24 cellular contexts compared by ENCODE assay signal in genomic region chr2:41729800-41730364, GRCh38.
"Had no signal": no experiment of that assay in that cellular context is flagged by ENCODE, and none has a peak within 500 bp of the region (broad histone marks: within the 10 kb centered on the region; RNA-seq: fewer than 3 reads in every experiment).

No MANE protein-coding gene starts in this region.

- ATAC-seq: activated CD4-positive, CD25-positive, alpha-beta regulatory T cell treated with anti-CD3 and anti-CD28 coated beads, Interleukin-2, amount 50 U/mL, for 24 hours; activated T-cell treated with anti-CD3 and anti-CD28 coated beads, Interleukin-2, amount 50 U/mL, for 72 hours; gastrocnemius medialis; heart left ventricle; left ventricle myocardium superior; mucosa of descending colon had no signal

- H3K4me3 ChIP-seq: breast epithelium, coronary artery, gastrocnemius medialis, heart left ventricle, mucosa of descending colon had no signal

- H3K9me3 Mint-ChIP-seq: activated T-cell treated with anti-CD3 and anti-CD28 coated beads, Interleukin-2, amount 50 U/mL, for 72 hours; immature natural killer cell; memory B cell; naive B cell; stimulated activated naive CD8-positive, alpha-beta T cell treated with anti-CD3 and anti-CD28 coated beads, Interleukin-15, Interleukin-2, amounts not matched to agents 100 ng/mL and 50 ng/mL, for 24 hours had no signal

- H3K27me3 ChIP-seq: breast epithelium, gastrocnemius medialis, heart left ventricle had no signal

- H3K9me3 ChIP-seq: breast epithelium, gastrocnemius medialis, heart left ventricle, mucosa of descending colon had no signal

- H3K36me3 Mint-ChIP-seq: immature natural killer cell, memory B cell, naive B cell had no signal

- FAIRE-seq: astrocyte had no signal

- DNase-seq: activated CD8-positive, alpha-beta memory T cell treated with anti-CD3 and anti-CD28 coated beads for 24 hours; activated CD8-positive, alpha-beta memory T cell treated with anti-CD3 and anti-CD28 coated beads, Interleukin-2, amount 50 U/mL, for 48 hours; activated effector memory CD4-positive, alpha-beta T cell treated with anti-CD3 and anti-CD28 coated beads, Interleukin-2, amount 50 U/mL, for 16 hours; activated naive CD4-positive, alpha-beta T cell treated with anti-CD3 and anti-CD28 coated beads, Interleukin-2, amount 50 U/mL, for 16 hours; activated T-cell treated with anti-CD3 and anti-CD28 coated beads, Interleukin-2, amount 50 U/mL, for 72 hours; gastrocnemius medialis; heart left ventricle; immature natural killer cell; kidney glomerular epithelial cell; left ventricle myocardium superior; mucosa of descending colon; naive B cell; nucleus accumbens; stimulated activated CD4-positive, alpha-beta T cell treated with anti-CD3 and anti-CD28 coated beads, Interleukin-12 subunit alpha, Interleukin-12 subunit beta, amount 100 ng/mL, for 4 hours; stimulated activated CD4-positive, alpha-beta T cell treated with anti-CD3 and anti-CD28 coated beads, Interleukin-1b, Interleukin-23, amount 100 ng/mL, for 48 hours; stimulated activated CD8-positive, alpha-beta memory T cell treated with anti-CD3 and anti-CD28 coated beads, Interleukin-4, amount 100 ng/mL, for 48 hours; T-helper 1 cell; T-helper 9 cell had no signal

- H3K4me3 Mint-ChIP-seq: activated T-cell treated with anti-CD3 and anti-CD28 coated beads, Interleukin-2, amount 50 U/mL, for 72 hours; immature natural killer cell; memory B cell; naive B cell; stimulated activated naive CD8-positive, alpha-beta T cell treated with anti-CD3 and anti-CD28 coated beads, Interleukin-15, Interleukin-2, amounts not matched to agents 100 ng/mL and 50 ng/mL, for 24 hours had no signal

- H3K4me1 Mint-ChIP-seq: immature natural killer cell, memory B cell, naive B cell had no signal

- H3K27ac Mint-ChIP-seq: activated T-cell treated with anti-CD3 and anti-CD28 coated beads, Interleukin-2, amount 50 U/mL, for 72 hours; immature natural killer cell; memory B cell; naive B cell; stimulated activated naive CD8-positive, alpha-beta T cell treated with anti-CD3 and anti-CD28 coated beads, Interleukin-15, Interleukin-2, amounts not matched to agents 100 ng/mL and 50 ng/mL, for 24 hours had no signal

- H3K36me3 ChIP-seq: breast epithelium, gastrocnemius medialis, heart left ventricle had no signal

- H3K4me1 ChIP-seq: breast epithelium, gastrocnemius medialis had no signal

- H3K27ac ChIP-seq: breast epithelium, coronary artery, gastrocnemius medialis, heart left ventricle had no signal
